In genomic region chr17:61494325-61495160, GRCh38 we compare ENCODE assay signal across 1 cellular context.
TF ChIP-seq lines count a peak whose summit lies in the region.

No MANE protein-coding gene starts in this region.

TF ChIP-seq in SK-N-SH treated with all-trans-retinoic acid at 6 μM for 48 hours, 23 proteins besides CTCF, POLR2A, EP300 and RAD21 (continued from another document):
- TF ChIP-seq, protein P1, sequence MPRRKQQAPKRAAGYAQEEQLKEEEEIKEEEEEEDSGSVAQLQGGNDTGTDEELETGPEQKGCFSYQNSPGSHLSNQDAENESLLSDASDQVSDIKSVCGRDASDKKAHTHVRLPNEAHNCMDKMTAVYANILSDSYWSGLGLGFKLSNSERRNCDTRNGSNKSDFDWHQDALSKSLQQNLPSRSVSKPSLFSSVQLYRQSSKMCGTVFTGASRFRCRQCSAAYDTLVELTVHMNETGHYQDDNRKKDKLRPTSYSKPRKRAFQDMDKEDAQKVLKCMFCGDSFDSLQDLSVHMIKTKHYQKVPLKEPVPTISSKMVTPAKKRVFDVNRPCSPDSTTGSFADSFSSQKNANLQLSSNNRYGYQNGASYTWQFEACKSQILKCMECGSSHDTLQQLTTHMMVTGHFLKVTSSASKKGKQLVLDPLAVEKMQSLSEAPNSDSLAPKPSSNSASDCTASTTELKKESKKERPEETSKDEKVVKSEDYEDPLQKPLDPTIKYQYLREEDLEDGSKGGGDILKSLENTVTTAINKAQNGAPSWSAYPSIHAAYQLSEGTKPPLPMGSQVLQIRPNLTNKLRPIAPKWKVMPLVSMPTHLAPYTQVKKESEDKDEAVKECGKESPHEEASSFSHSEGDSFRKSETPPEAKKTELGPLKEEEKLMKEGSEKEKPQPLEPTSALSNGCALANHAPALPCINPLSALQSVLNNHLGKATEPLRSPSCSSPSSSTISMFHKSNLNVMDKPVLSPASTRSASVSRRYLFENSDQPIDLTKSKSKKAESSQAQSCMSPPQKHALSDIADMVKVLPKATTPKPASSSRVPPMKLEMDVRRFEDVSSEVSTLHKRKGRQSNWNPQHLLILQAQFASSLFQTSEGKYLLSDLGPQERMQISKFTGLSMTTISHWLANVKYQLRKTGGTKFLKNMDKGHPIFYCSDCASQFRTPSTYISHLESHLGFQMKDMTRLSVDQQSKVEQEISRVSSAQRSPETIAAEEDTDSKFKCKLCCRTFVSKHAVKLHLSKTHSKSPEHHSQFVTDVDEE (CRISPR knock-in tag; IDR thresholded peaks at IDR 0.05): no peak
- no peak for TF ChIP-seq CREB5 (CRISPR knock-in tag; IDR thresholded peaks at IDR 0.05; ENCODE audit: low read depth)
- TF ChIP-seq POU6F1 (CRISPR knock-in tag; IDR thresholded peaks at IDR 0.05; ENCODE audit: borderline replicate concordance, low read depth): no peak
- no peak for TF ChIP-seq ZNF565 (CRISPR knock-in tag; conservative IDR thresholded peaks at IDR 0.05; ENCODE audit: low read depth)
- no peak for TF ChIP-seq ISL1 (CRISPR knock-in tag; IDR thresholded peaks at IDR 0.05)
- no peak for TF ChIP-seq ZFP30 (CRISPR knock-in tag; IDR thresholded peaks at IDR 0.05)
- TF ChIP-seq GLIS3 (CRISPR knock-in tag; IDR thresholded peaks at IDR 0.05): no peak
- TF ChIP-seq RARB (CRISPR knock-in tag; IDR thresholded peaks at IDR 0.05): no peak
- TF ChIP-seq TOX (CRISPR knock-in tag; IDR thresholded peaks at IDR 0.05; ENCODE audit: borderline replicate concordance): no peak
TF ChIP-seq in SK-N-SH treated with all-trans-retinoic acid at 6 μM for 48 hours: peak in this region for 0.
